In the genomic region with DNA sequence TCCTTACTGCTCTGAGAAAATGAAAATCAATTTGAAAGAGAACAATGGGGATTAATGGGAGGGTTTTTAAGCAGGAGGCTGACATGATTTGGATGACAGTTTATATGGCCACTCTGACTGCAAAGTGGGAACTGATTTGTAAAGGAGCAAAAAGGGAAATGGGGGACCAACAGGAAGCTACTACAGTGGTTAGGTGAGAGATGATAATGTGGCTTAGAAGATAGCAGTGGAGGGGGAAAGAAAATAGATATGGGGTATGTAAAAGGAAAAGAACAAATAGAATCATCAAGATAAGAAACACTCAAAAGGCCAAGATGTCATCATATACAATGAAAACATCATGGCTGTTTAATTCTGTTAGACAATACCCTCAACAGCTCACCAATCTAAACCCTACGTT, we compare ENCODE assay signal across 21 cellular contexts.
"Had no signal": no experiment of that assay in that cellular context is flagged by ENCODE, and none has a peak within 500 bp of the region (broad histone marks: within the 10 kb centered on the region; RNA-seq: fewer than 3 reads in every experiment).

No MANE protein-coding gene starts in this region.

- H3K27ac Mint-ChIP-seq: activated B cell treated with CpG ODN at 0.5 μM for 24 hours; activated CD8-positive, alpha-beta T cell treated with anti-CD3 and anti-CD28 coated beads for 36 hours; activated naive CD4-positive, alpha-beta T cell treated with anti-CD3 and anti-CD28 coated beads, Interleukin-2, amount 50 U/mL, for 24 hours; activated naive CD8-positive, alpha-beta T cell treated with anti-CD3 and anti-CD28 coated beads, Interleukin-2, amount 50 U/mL, for 24 hours; activated T-helper 2 cell treated with anti-CD3 and anti-CD28 coated beads, Interferon-gamma antibody, Interleukin-2, Interleukin-4, amounts not matched to agents 10 μg/mL and 5 μg/mL and 100 μg/mL, durations not matched to agents 14 hours and 24 hours and 36 hours; stimulated activated naive CD8-positive, alpha-beta T cell treated with anti-CD3 and anti-CD28 coated beads, Interleukin-15, Interleukin-2, amounts not matched to agents 100 ng/mL and 50 ng/mL, for 24 hours; type B pancreatic cell had no signal

- H3K9me3 Mint-ChIP-seq: stimulated activated naive CD8-positive, alpha-beta T cell treated with anti-CD3 and anti-CD28 coated beads, Interleukin-15, Interleukin-2, amounts not matched to agents 100 ng/mL and 50 ng/mL, for 24 hours had no signal

- H3K4me3 ChIP-seq: esophagus muscularis mucosa, heart right ventricle, right lobe of liver, uterus had no signal

- H3K9me3 ChIP-seq: right lobe of liver, uterus had no signal

- ATAC-seq: activated CD8-positive, alpha-beta T cell treated with anti-CD3 and anti-CD28 coated beads for 36 hours; activated naive CD8-positive, alpha-beta T cell treated with anti-CD3 and anti-CD28 coated beads, Interleukin-2, amount 50 U/mL, for 24 hours; activated T-cell treated with anti-CD3 and anti-CD28 coated beads, Interleukin-2, amount 50 U/mL, for 4 hours; foreskin keratinocyte; heart right ventricle; naive thymus-derived CD8-positive, alpha-beta T cell; right lobe of liver had no signal

- H3K27me3 ChIP-seq: esophagus muscularis mucosa, foreskin keratinocyte, heart right ventricle, right lobe of liver, uterus had no signal

- H3K36me3 ChIP-seq: right lobe of liver, uterus had no signal

- H3K27me3 Mint-ChIP-seq: activated B cell treated with CpG ODN at 0.5 μM for 24 hours; activated naive CD4-positive, alpha-beta T cell treated with anti-CD3 and anti-CD28 coated beads, Interleukin-2, amount 50 U/mL, for 24 hours; type B pancreatic cell had no signal

- H3K4me1 ChIP-seq: esophagus muscularis mucosa, foreskin keratinocyte, right lobe of liver, uterus had no signal

- DNase-seq: activated B cell treated with CpG ODN at 0.5 μM for 24 hours; activated CD4-positive, alpha-beta T cell treated with anti-CD3 and anti-CD28 coated beads, Interleukin-2, amount 50 U/mL, for 1 hour; activated CD8-positive, alpha-beta T cell treated with anti-CD3 and anti-CD28 coated beads for 36 hours; activated naive CD8-positive, alpha-beta T cell treated with anti-CD3 and anti-CD28 coated beads, Interleukin-2, amount 50 U/mL, for 24 hours; activated T-cell treated with anti-CD3 and anti-CD28 coated beads, Interleukin-2, amount 50 U/mL, for 4 hours; amygdala; central memory CD4-positive, alpha-beta T cell; foreskin keratinocyte; heart right ventricle; midbrain; naive thymus-derived CD8-positive, alpha-beta T cell; posterior cingulate gyrus; right lobe of liver; stimulated activated CD4-positive, alpha-beta T cell treated with anti-CD3 and anti-CD28 coated beads, Interleukin-4, amount 100 ng/mL, for 1 hour; T1000; uterus had no signal

- H3K4me3 Mint-ChIP-seq: activated B cell treated with CpG ODN at 0.5 μM for 24 hours; activated CD8-positive, alpha-beta T cell treated with anti-CD3 and anti-CD28 coated beads for 36 hours; activated naive CD4-positive, alpha-beta T cell treated with anti-CD3 and anti-CD28 coated beads, Interleukin-2, amount 50 U/mL, for 24 hours; activated naive CD8-positive, alpha-beta T cell treated with anti-CD3 and anti-CD28 coated beads, Interleukin-2, amount 50 U/mL, for 24 hours; activated T-cell treated with anti-CD3 and anti-CD28 coated beads, Interleukin-2, amount 50 U/mL, for 4 hours; naive thymus-derived CD8-positive, alpha-beta T cell; stimulated activated naive CD8-positive, alpha-beta T cell treated with anti-CD3 and anti-CD28 coated beads, Interleukin-15, Interleukin-2, amounts not matched to agents 100 ng/mL and 50 ng/mL, for 24 hours; type B pancreatic cell had no signal

- H3K27ac ChIP-seq: esophagus muscularis mucosa, foreskin keratinocyte, heart right ventricle, right lobe of liver, uterus had no signal
